ENCODE assay signal across 34 cellular contexts in the genomic region with DNA sequence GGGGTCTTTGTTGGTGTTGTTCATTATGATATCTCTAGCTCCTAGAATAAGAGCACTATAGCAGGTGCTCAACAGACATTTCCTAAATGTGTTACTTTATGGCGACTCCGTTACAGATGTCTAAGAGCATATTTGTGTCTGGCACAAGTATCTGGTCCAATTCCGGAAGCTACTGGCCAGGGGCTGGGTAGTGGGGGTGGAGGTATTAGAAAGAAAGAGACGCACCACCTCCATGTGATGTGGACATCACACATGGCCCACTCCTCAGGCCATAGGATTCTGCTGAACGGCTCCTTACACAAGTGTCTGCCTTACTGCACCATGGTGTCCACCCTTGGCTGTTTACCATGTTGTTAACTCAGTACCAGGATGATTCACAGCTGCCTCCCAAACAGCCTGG.
"Had no signal": no experiment of that assay in that cellular context is flagged by ENCODE, and none has a peak within 500 bp of the region (broad histone marks: within the 10 kb centered on the region; RNA-seq: fewer than 3 reads in every experiment).

No MANE protein-coding gene starts in this region.

- H3K9me3 ChIP-seq: MG63 had no signal

- DNase-seq: Karpas-422, Kasumi-1, MV-4-11, NCI-H1048, NCI-H1092, NCI-H1092 treated with DMSO at 0.1 percent for 48 hours, NCI-H1105, NCI-H1105 treated with DMSO at 0.1 percent for 48 hours, NCI-H1417, NCI-H1417 treated with DMSO at 0.1 percent for 48 hours, NCI-H1436, NCI-H1436 treated with DMSO at 0.1 percent for 48 hours, NCI-H146, NCI-H1694, NCI-H1694 treated with DMSO at 0.1 percent for 48 hours, NCI-H187, NCI-H187 treated with DMSO at 0.1 percent for 48 hours, NCI-H1930, NCI-H2029, NCI-H2029 treated with DMSO at 0.1 percent for 48 hours, NCI-H2081, NCI-H2081 treated with DMSO at 0.1 percent for 48 hours, NCI-H2107, NCI-H2171, NCI-H2171 treated with DMSO at 0.1 percent for 48 hours, NCI-H2227 treated with DMSO at 0.1 percent for 48 hours, NCI-H226, NCI-H345, NCI-H446, NCI-H446 treated with DMSO at 0.1 percent for 48 hours, NCI-H510A, NCI-H510A treated with DMSO at 0.1 percent for 48 hours had no signal

- H3K4me2 ChIP-seq: KMS-11 had no signal

- H3K27me3 ChIP-seq: MG63 had no signal

- H3K27ac ChIP-seq: KMS-11 had no signal

- H3K4me3 ChIP-seq: MG63 had no signal

- H3K9ac ChIP-seq: KMS-11 had no signal

- H3K36me3 ChIP-seq: MG63 had no signal
